Comparison of ENCODE assay signal across 12 cellular contexts in the genomic region with DNA sequence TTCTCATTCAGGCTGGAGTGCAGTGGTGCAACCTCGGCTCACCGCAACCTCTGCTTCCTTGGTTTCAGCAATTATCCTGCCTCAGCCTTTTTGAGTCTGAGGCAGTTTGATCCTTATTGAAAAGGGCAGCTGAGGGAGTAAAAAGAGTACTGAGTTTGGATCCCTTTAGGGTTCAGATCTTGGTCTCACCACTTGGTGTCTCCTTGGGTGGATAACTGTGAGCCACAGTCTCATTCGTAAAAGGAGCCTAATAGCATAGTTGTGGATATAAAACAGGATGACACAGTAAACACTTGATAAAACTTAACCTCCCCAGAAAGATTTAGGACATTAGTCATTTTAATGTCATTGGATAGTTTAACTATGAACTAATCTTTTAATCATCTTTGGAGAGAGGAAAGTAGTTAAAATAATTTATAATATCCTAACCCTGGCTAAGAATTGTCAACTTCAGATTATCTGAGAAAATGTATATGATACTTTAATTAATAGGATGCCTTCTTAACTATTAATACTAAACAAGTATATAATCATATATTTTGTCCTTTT.
DNase-seq lines count a peak whose midpoint lies in the region; TF ChIP-seq lines count a peak whose summit lies in the region.
"Had no signal": no experiment of that assay in that cellular context is flagged by ENCODE, and none has a peak within 500 bp of the region (broad histone marks: within the 10 kb centered on the region; RNA-seq: fewer than 3 reads in every experiment).

No MANE protein-coding gene starts in this region.

- no peaks in the 10 kb centered on the region for H3K4me1 ChIP-seq in H9 (ENCODE audit: insufficient read depth, low read length)
- H3K4me1 ChIP-seq: parathyroid adenoma had no signal

- no peaks in the 10 kb centered on the region for H3K79me1 ChIP-seq in H9 (ENCODE audit: insufficient read depth, low read depth, low read length, poor library complexity, severe bottlenecking)

- no peaks in the 10 kb centered on the region for H3K79me2 ChIP-seq in H9 (ENCODE audit: insufficient read depth, low read length)
- H3K79me2 ChIP-seq: parathyroid adenoma had no signal

- H3K4me2 ChIP-seq in H9 (ENCODE audit: insufficient read depth, insufficient read length, low read length): no peak overlapping the region

- H3K4me3 Mint-ChIP-seq in H9: no peak overlapping the region

- no peak overlapping the region for H2BK5ac ChIP-seq in H9 (ENCODE audit: insufficient read length, low read length)

- no peaks in the 10 kb centered on the region for H3K9me3 Mint-ChIP-seq in H9

- H3K56ac ChIP-seq in H9 (ENCODE audit: insufficient read length, low read depth, low read length): no peak overlapping the region

- H2AFZ ChIP-seq in H9 (ENCODE audit: low read length): no peak overlapping the region
- H2AFZ ChIP-seq: parathyroid adenoma had no signal

- no peak overlapping the region for H4K8ac ChIP-seq in H9 (replicated peaks; ENCODE audit: insufficient read length, low read depth, low read length)

- H2AK5ac ChIP-seq in H9 (ENCODE audit: insufficient read length, low read length): no peak overlapping the region

- no peak overlapping the region for H3K4ac ChIP-seq in H9 (ENCODE audit: low read depth, low read length)

- H3K36me3 Mint-ChIP-seq in H9 (ENCODE audit: insufficient read depth in 1 of 3, low read depth in 3 of 3): no peaks in the 10 kb centered on the region

- H4K5ac ChIP-seq in H9 (ENCODE audit: insufficient read length, low read depth, low read length): no peak overlapping the region

- H3K27me3 Mint-ChIP-seq in H9 (ENCODE audit: low read depth): no peaks in the 10 kb centered on the region

- H4K91ac ChIP-seq in H9 (ENCODE audit: insufficient read length, low read depth, low read length): no peak overlapping the region

- no peaks in the 10 kb centered on the region for H4K20me1 ChIP-seq in H9 (ENCODE audit: control insufficient read depth, insufficient read depth, insufficient read length)

- no peaks in the 10 kb centered on the region for H3K23me2 ChIP-seq in H9 (ENCODE audit: insufficient read length, low read depth, low read length, poor library complexity, severe bottlenecking)

- H3K4me1 Mint-ChIP-seq in H9: peaks cover 4 to 16% of the 10 kb centered on the region in 2 experiments; a peak in 3 of 4 replicates

- no peak overlapping the region for H3K14ac ChIP-seq in H9 (ENCODE audit: insufficient read depth, low read length)

- H2BK12ac ChIP-seq in H9 (ENCODE audit: insufficient read length, low read depth, low read length): no peak overlapping the region

- no peak overlapping the region for H3K9ac ChIP-seq in H9 (ENCODE audit: extremely low read depth, insufficient read length, low read length)
- H3K9ac ChIP-seq: parathyroid adenoma had no signal

- no peak overlapping the region for H2BK120ac ChIP-seq in H9 (ENCODE audit: low read depth, low read length, poor library complexity, severe bottlenecking)

- peak; percentile 38; the same call in 2 of the 3 replicates for TF ChIP-seq CTCF in H9 (conservative IDR thresholded peaks at IDR 0.05)

- no CpG with 5 or more reads among the region's 3 CpGs for WGBS in H9 (ENCODE audit: extremely low coverage, insufficient read length, low lambda C conversion rate)

- no peak overlapping the region for H3K23ac ChIP-seq in H9 (ENCODE audit: insufficient read length, low read depth, low read length)

- H3K18ac ChIP-seq in H9 (ENCODE audit: insufficient read length, low read depth, low read length): no peak overlapping the region

- H3K9me3 ChIP-seq in H9 (ENCODE audit: control insufficient read depth, low read depth, low read length): no peaks in the 10 kb centered on the region

- DNase-seq in A172 (ENCODE audit: low spot score): peak; percentile 60
- DNase-seq in H9: no peak
- DNase-seq in amniotic epithelial cell (ENCODE audit: low read depth): peak; percentile 12
- peak; percentile 12 for DNase-seq in iris pigment epithelial cell (ENCODE audit: low read depth)
- no peak for DNase-seq in activated CD4-positive, alpha-beta T cell treated with anti-CD3 and anti-CD28 coated beads for 48 hours
- no peak for DNase-seq in retina
- DNase-seq in activated T-cell treated with anti-CD3 and anti-CD28 coated beads for 4 hours: no peak
- no peak for DNase-seq in NCI-H2227 (lab: John Stamatoyannopoulos, UW; ENCODE audit: unreplicated experiment)
- DNase-seq: activated naive CD4-positive, alpha-beta T cell; islet precursor cell; NCI-H524 treated with DMSO at 0.1 percent for 48 hours had no signal

- H3K27me3 ChIP-seq in H9 (ENCODE audit: insufficient read depth, low read length): no peaks in the 10 kb centered on the region

- no peak overlapping the region for H2BK20ac ChIP-seq in H9 (ENCODE audit: low read depth, low read length, poor library complexity, severe bottlenecking)

- no peak overlapping the region for H3K27ac Mint-ChIP-seq in H9

- H2BK15ac ChIP-seq in H9 (ENCODE audit: low read depth, low read length): no peak overlapping the region

- H3T11ph ChIP-seq in H9 (ENCODE audit: low read length): no peak overlapping the region

- no peak overlapping the region for H3K27ac ChIP-seq in H9 (ENCODE audit: insufficient read length, low read depth, low read length)
- H3K27ac ChIP-seq: parathyroid adenoma had no signal

Comparison
In these comparisons a context has a peak if more than half of its experiments do, and no peak if none do; other contexts are left out.
1. DNase-seq: peak in A172 (single experiment), amniotic epithelial cell (single experiment) and iris pigment epithelial cell (single experiment); none in H9 (single experiment), activated CD4-positive, alpha-beta T cell treated with anti-CD3 and anti-CD28 coated beads for 48 hours (single experiment), retina (single experiment), activated T-cell treated with anti-CD3 and anti-CD28 coated beads for 4 hours (single experiment) and NCI-H2227 (single experiment).